1 cellular context compared by ENCODE assay signal in genomic region chr10:73061743-73062142, GRCh38.
TF ChIP-seq lines count a peak whose summit lies in the region.

No MANE protein-coding gene starts in this region.

TF ChIP-seq in HepG2, 621 proteins besides CTCF, POLR2A, EP300 and RAD21:
- no peak for TF ChIP-seq ZNF546 (CRISPR knock-in tag; conservative IDR thresholded peaks at IDR 0.05)
- TF ChIP-seq, protein P1, sequence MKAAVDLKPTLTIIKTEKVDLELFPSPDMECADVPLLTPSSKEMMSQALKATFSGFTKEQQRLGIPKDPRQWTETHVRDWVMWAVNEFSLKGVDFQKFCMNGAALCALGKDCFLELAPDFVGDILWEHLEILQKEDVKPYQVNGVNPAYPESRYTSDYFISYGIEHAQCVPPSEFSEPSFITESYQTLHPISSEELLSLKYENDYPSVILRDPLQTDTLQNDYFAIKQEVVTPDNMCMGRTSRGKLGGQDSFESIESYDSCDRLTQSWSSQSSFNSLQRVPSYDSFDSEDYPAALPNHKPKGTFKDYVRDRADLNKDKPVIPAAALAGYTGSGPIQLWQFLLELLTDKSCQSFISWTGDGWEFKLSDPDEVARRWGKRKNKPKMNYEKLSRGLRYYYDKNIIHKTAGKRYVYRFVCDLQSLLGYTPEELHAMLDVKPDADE (CRISPR knock-in tag; IDR thresholded peaks at IDR 0.05), result no peak
- no peak for TF ChIP-seq ZMAT3 (CRISPR knock-in tag; conservative IDR thresholded peaks at IDR 0.05)
- TF ChIP-seq NR2F1 (CRISPR knock-in tag; IDR thresholded peaks at IDR 0.05), result no peak
- no peak for TF ChIP-seq ELF3 (CRISPR knock-in tag; IDR thresholded peaks at IDR 0.05)
- no peak for TF ChIP-seq ZNF678 (CRISPR knock-in tag; IDR thresholded peaks at IDR 0.05)
- TF ChIP-seq RBAK (CRISPR knock-in tag; IDR thresholded peaks at IDR 0.05), result no peak
- TF ChIP-seq NR2F6 (IDR thresholded peaks at IDR 0.05), result no peak
- TF ChIP-seq NR2F6 (CRISPR knock-in tag; IDR thresholded peaks at IDR 0.05), result no peak
- TF ChIP-seq, protein P2, sequence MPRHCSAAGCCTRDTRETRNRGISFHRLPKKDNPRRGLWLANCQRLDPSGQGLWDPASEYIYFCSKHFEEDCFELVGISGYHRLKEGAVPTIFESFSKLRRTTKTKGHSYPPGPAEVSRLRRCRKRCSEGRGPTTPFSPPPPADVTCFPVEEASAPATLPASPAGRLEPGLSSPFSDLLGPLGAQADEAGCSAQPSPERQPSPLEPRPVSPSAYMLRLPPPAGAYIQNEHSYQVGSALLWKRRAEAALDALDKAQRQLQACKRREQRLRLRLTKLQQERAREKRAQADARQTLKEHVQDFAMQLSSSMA (CRISPR knock-in tag; IDR thresholded peaks at IDR 0.05), result no peak
